Comparison of ENCODE assay signal across 8 cellular contexts in genomic region chr19:55641376-55642152, GRCh38. TPM values are rescaled to one million over a fixed set of nuclear protein-coding genes. Genes with fewer than 3 reads are reported as not detected.
A peak's percentile ranks its signal among the peaks of the same experiment; 100 is the strongest.
DNase-seq lines count a peak whose midpoint lies in the region; ATAC-seq and TF ChIP-seq lines count a peak whose summit lies in the region.

No MANE protein-coding gene starts in this region.

- H3K36me3 ChIP-seq in Karpas-422 (ENCODE audit: insufficient read depth, low read length) = peaks cover 22% of the 10 kb centered on the region
- H3K36me3 ChIP-seq in psoas muscle (ENCODE audit: insufficient read depth in 1 of 2, low read depth in 1 of 2) = peaks cover 0 to 16% of the 10 kb centered on the region in 2 donors

- DNase-seq in GM10266 (ENCODE audit: extremely low spot score) (peak; percentile 53), Karpas-422 (peak; percentile 88), glutamatergic neuron (peak; percentile 30), psoas muscle (no peak), amniotic stem cell (lab: John Stamatoyannopoulos, UW) (no peak), AG08395 (ENCODE audit: low spot score) (no peak)
- peak in 1 of 2 donors; percentile 25 for DNase-seq in activated T-cell treated with anti-CD3 and anti-CD28 coated beads, Interleukin-2, amount 50 U/mL, for 72 hours
- DNase-seq in activated CD4-positive, CD25-positive, alpha-beta regulatory T cell (lab: John Stamatoyannopoulos, UW) = no peak

- peak overlapping the region; percentile 99 for H3K9ac ChIP-seq in Karpas-422 (ENCODE audit: low read length)

- intact Hi-C loops in psoas muscle (cut with DNase I) = no loop called here

- peak overlapping the region; percentile 82 for H3K27ac Mint-ChIP-seq in activated T-cell treated with anti-CD3 and anti-CD28 coated beads, Interleukin-2, amount 50 U/mL, for 72 hours
- H3K27ac Mint-ChIP-seq in glutamatergic neuron (ENCODE audit: unreplicated experiment) = peak overlapping the region; percentile 91

- peaks cover 0 to 2% of the 10 kb centered on the region in 2 donors for H3K9me3 Mint-ChIP-seq in activated T-cell treated with anti-CD3 and anti-CD28 coated beads, Interleukin-2, amount 50 U/mL, for 72 hours
- peaks cover 18% of the 10 kb centered on the region for H3K9me3 Mint-ChIP-seq in glutamatergic neuron (ENCODE audit: unreplicated experiment)

- H3K27me3 ChIP-seq in Karpas-422 (ENCODE audit: low read length) (no peaks in the 10 kb centered on the region), psoas muscle (ENCODE audit: insufficient read depth in 3 of 3, low read length in 2 of 3) (no peaks in the 10 kb centered on the region)

- H3K4me2 ChIP-seq in Karpas-422 (ENCODE audit: low read depth, low read length, poor library complexity, severe bottlenecking) = peak overlapping the region; percentile 93

- WGBS in psoas muscle, 3 donors = 1 to 2% (median 2%) methylated on average over 31 of the region's 31 CpGs

- no peak for ATAC-seq in activated T-cell treated with anti-CD3 and anti-CD28 coated beads, Interleukin-2, amount 50 U/mL, for 72 hours (replicated peaks in 1 of 2)
- ATAC-seq in psoas muscle = peak in 2 of 4 donors; percentile 1 to 6

- peak overlapping the region; percentile 96 for H3K27ac ChIP-seq in Karpas-422 (ENCODE audit: low read length)
- H3K27ac ChIP-seq in psoas muscle = peak overlapping the region; percentile 79

- no peak overlapping the region for H2AFZ ChIP-seq in Karpas-422 (ENCODE audit: low read length)

- H3K4me1 Mint-ChIP-seq in activated T-cell treated with anti-CD3 and anti-CD28 coated beads, Interleukin-2, amount 50 U/mL, for 72 hours (ENCODE audit: low read depth) = peaks cover 74% of the 10 kb centered on the region
- peaks cover 18% of the 10 kb centered on the region for H3K4me1 Mint-ChIP-seq in glutamatergic neuron (ENCODE audit: low read depth, unreplicated experiment)

- H3K9me2 ChIP-seq in Karpas-422 (replicated peaks; ENCODE audit: insufficient read depth, low read length) = no peaks in the 10 kb centered on the region

- no peak for TF ChIP-seq CTCF in GM10266 (IDR thresholded peaks at IDR 0.05; ENCODE audit: control insufficient read depth, insufficient read depth, low read depth, missing control alignments)
- TF ChIP-seq CTCF in glutamatergic neuron (IDR thresholded peaks at IDR 0.05; ENCODE audit: partially characterized antibody, unreplicated experiment) = no peak
- no peak for TF ChIP-seq CTCF in psoas muscle (IDR thresholded peaks at IDR 0.05)

- H3K4me3 Mint-ChIP-seq in activated T-cell treated with anti-CD3 and anti-CD28 coated beads, Interleukin-2, amount 50 U/mL, for 72 hours = peak overlapping the region; percentile 89 to 96
- H3K4me3 Mint-ChIP-seq in glutamatergic neuron (ENCODE audit: unreplicated experiment) = peak overlapping the region; percentile 91

- H3K9me3 ChIP-seq in Karpas-422 (ENCODE audit: low read length) = no peaks in the 10 kb centered on the region
- no peaks in the 10 kb centered on the region for H3K9me3 ChIP-seq in psoas muscle

- H4K20me1 ChIP-seq in Karpas-422 (ENCODE audit: insufficient read depth, low read depth, low read length) = no peaks in the 10 kb centered on the region; the same call in 1 of the 2 replicates

- H3K27me3 Mint-ChIP-seq in activated T-cell treated with anti-CD3 and anti-CD28 coated beads, Interleukin-2, amount 50 U/mL, for 72 hours (ENCODE audit: low read depth) = no peaks in the 10 kb centered on the region
- peaks cover 13% of the 10 kb centered on the region for H3K27me3 Mint-ChIP-seq in glutamatergic neuron (ENCODE audit: unreplicated experiment)

- H3K4me3 ChIP-seq in Karpas-422 (ENCODE audit: low read length) (peak overlapping the region; percentile 95), psoas muscle (peak overlapping the region; percentile 87)

- H3K4me1 ChIP-seq in Karpas-422 (ENCODE audit: low read length) = peaks cover 52% of the 10 kb centered on the region
- peaks cover 44% of the 10 kb centered on the region for H3K4me1 ChIP-seq in psoas muscle

- H3K36me3 Mint-ChIP-seq in activated T-cell treated with anti-CD3 and anti-CD28 coated beads, Interleukin-2, amount 50 U/mL, for 72 hours (ENCODE audit: insufficient read depth in 2 of 2) = peaks cover 7 to 20% of the 10 kb centered on the region in 2 donors
- no peaks in the 10 kb centered on the region for H3K36me3 Mint-ChIP-seq in glutamatergic neuron (ENCODE audit: unreplicated experiment)

- peaks cover 66% of the 10 kb centered on the region for H3K79me2 ChIP-seq in Karpas-422 (ENCODE audit: low read length)

RNA-seq across cellular contexts. Expression of gene ZNF580, which starts 0.8 kb away (rescaled TPM):
- total RNA-seq in Karpas-422 (2014; rRNA removed; shearing (Covaris generic); ENCODE audit: low replicate concordance) = 44.3 and 47.5 TPM in 2 replicates
- total RNA-seq in activated T-cell treated with anti-CD3 and anti-CD28 coated beads, Interleukin-2, amount 50 U/mL, for 72 hours = 10 to 100 TPM; 46.1 to 47.8 TPM
- total RNA-seq in glutamatergic neuron (ENCODE audit: unreplicated experiment) (43.6 TPM), psoas muscle (10 to 100 TPM; 10.3 to 21.1 (median 13.7) TPM)
- 10 to 100 TPM in 1 of 3 donors, 1 to 10 TPM in 2; 5.9 to 13.5 (median 9.2) TPM for polyA plus RNA-seq in psoas muscle

RNA-seq across cellular contexts. Expression of gene ZNF581, which starts 1.9 kb away (rescaled TPM):
- 119 and 128 TPM in 2 replicates for total RNA-seq in Karpas-422 (2014; rRNA removed; shearing (Covaris generic); ENCODE audit: low replicate concordance)
- total RNA-seq in activated T-cell treated with anti-CD3 and anti-CD28 coated beads, Interleukin-2, amount 50 U/mL, for 72 hours = 10 to 100 TPM; 43.1 to 50.7 TPM
- total RNA-seq in glutamatergic neuron (ENCODE audit: unreplicated experiment) = 31.0 TPM
- 10 to 100 TPM; 10.2 to 14.5 (median 10.6) TPM for total RNA-seq in psoas muscle
- 10 to 100 TPM; 14.6 to 18.6 (median 17.5) TPM for polyA plus RNA-seq in psoas muscle

RNA-seq across cellular contexts. Expression of gene CCDC106, which starts 6.4 kb away (rescaled TPM):
- 26.2 and 54.8 TPM in 2 replicates for total RNA-seq in Karpas-422 (2014; rRNA removed; shearing (Covaris generic); ENCODE audit: low replicate concordance)
- 10 to 100 TPM; 13.8 to 21.7 TPM for total RNA-seq in activated T-cell treated with anti-CD3 and anti-CD28 coated beads, Interleukin-2, amount 50 U/mL, for 72 hours
- total RNA-seq in glutamatergic neuron (ENCODE audit: unreplicated experiment) = 32.1 TPM
- total RNA-seq in psoas muscle = 10 to 100 TPM in 2 of 4 donors, 1 to 10 TPM in 2; 8.0 to 12.0 (median 10.4) TPM
- polyA plus RNA-seq in psoas muscle = 10 to 100 TPM in 2 of 3 donors, 1 to 10 TPM in 1; 4.4 to 11.8 (median 10.0) TPM

RNA-seq across cellular contexts. Expression of gene U2AF2, which starts 13.3 kb away (rescaled TPM):
- total RNA-seq in Karpas-422 (2014; rRNA removed; shearing (Covaris generic); ENCODE audit: low replicate concordance) = 107 and 272 TPM in 2 replicates
- total RNA-seq in activated T-cell treated with anti-CD3 and anti-CD28 coated beads, Interleukin-2, amount 50 U/mL, for 72 hours = 100 to 1,000 TPM; 128 to 137 TPM
- 216 TPM for total RNA-seq in glutamatergic neuron (ENCODE audit: unreplicated experiment)
- total RNA-seq in psoas muscle = 10 to 100 TPM; 58.8 to 85.2 (median 78.2) TPM
- 100 to 1,000 TPM in 1 of 3 donors, 10 to 100 TPM in 2; 54.1 to 116 (median 55.1) TPM for polyA plus RNA-seq in psoas muscle

RNA-seq across cellular contexts. Expression of gene ZNF784, which starts 17.2 kb away (rescaled TPM):
- 2.8 and 3.5 TPM in 2 replicates for total RNA-seq in Karpas-422 (2014; rRNA removed; shearing (Covaris generic); ENCODE audit: low replicate concordance)
- total RNA-seq in activated T-cell treated with anti-CD3 and anti-CD28 coated beads, Interleukin-2, amount 50 U/mL, for 72 hours = 1 to 10 TPM; 4.3 to 6.9 TPM
- total RNA-seq in glutamatergic neuron (ENCODE audit: unreplicated experiment) = 8.4 TPM
- 10 to 100 TPM in 3 of 4 donors, 1 to 10 TPM in 1; 9.0 to 22.2 (median 11.4) TPM for total RNA-seq in psoas muscle
- 10 to 100 TPM in 1 of 3 donors, 1 to 10 TPM in 2; 4.9 to 14.9 (median 7.3) TPM for polyA plus RNA-seq in psoas muscle

Comparison
In these comparisons a context has a peak if more than half of its experiments do, and no peak if none do; other contexts are left out.
1. DNase-seq: peak in GM10266 (single experiment), Karpas-422 (single experiment) and glutamatergic neuron (single experiment); none in psoas muscle (0 of 2), activated CD4-positive, CD25-positive, alpha-beta regulatory T cell (0 of 4), amniotic stem cell (single experiment) and AG08395 (single experiment).